Comparison of ENCODE assay signal across 17 cellular contexts in genomic region chr2:43152711-43153627, GRCh38.
DNase-seq lines count a peak whose midpoint lies in the region; ATAC-seq and TF ChIP-seq lines count a peak whose summit lies in the region.
"Had no signal": no experiment of that assay in that cellular context is flagged by ENCODE, and none has a peak within 500 bp of the region (broad histone marks: within the 10 kb centered on the region; RNA-seq: fewer than 3 reads in every experiment).

No MANE protein-coding gene starts in this region.

- TF ChIP-seq CTCF in SK-N-SH (IDR thresholded peaks at IDR 0.05) = no peak

- H3K27me3 ChIP-seq in SK-N-SH (ENCODE audit: insufficient read depth) = no peaks in the 10 kb centered on the region
- no peaks in the 10 kb centered on the region for H3K27me3 ChIP-seq in effector memory CD4-positive, alpha-beta T cell (replicated peaks; ENCODE audit: control insufficient read depth, insufficient read depth, low read length, poor library complexity, severe bottlenecking)
- H3K27me3 ChIP-seq: ovary, vagina had no signal

- no peak overlapping the region for H3K9ac ChIP-seq in SK-N-SH

- no peaks in the 10 kb centered on the region for H3K9me3 ChIP-seq in SK-N-SH
- no peaks in the 10 kb centered on the region for H3K9me3 ChIP-seq in effector memory CD4-positive, alpha-beta T cell (ENCODE audit: control insufficient read depth, low read length)
- H3K9me3 ChIP-seq: ovary, vagina had no signal

- no peaks in the 10 kb centered on the region for H4K20me1 ChIP-seq in SK-N-SH (ENCODE audit: insufficient read depth)

- POLR2A ChIA-PET in SK-N-SH (lab: Yijun Ruan, JAX) = no interaction called here

- H3K9me2 ChIP-seq in SK-N-SH = no peaks in the 10 kb centered on the region

- no peak overlapping the region for H3K4me2 ChIP-seq in SK-N-SH

- 90% methylated on average over 7 of the region's 10 CpGs for WGBS in SK-N-SH (ENCODE audit: low lambda C conversion rate)

- H3K79me2 ChIP-seq in SK-N-SH (ENCODE audit: insufficient read depth) = no peaks in the 10 kb centered on the region

- no peak overlapping the region for H3K4me3 ChIP-seq in SK-N-SH (ENCODE audit: low read depth in 2 of 2, low read length in 1 of 2)
- no peak overlapping the region for H3K4me3 ChIP-seq in skin epidermis
- no peak overlapping the region for H3K4me3 ChIP-seq in effector memory CD4-positive, alpha-beta T cell (ENCODE audit: insufficient read depth, low read depth, low read length, poor library complexity, severe bottlenecking)
- H3K4me3 ChIP-seq: ovary, vagina had no signal

- TF ChIP-seq RAD21 in SK-N-SH (IDR thresholded peaks at IDR 0.05; ENCODE audit: low read length) = no peak

- intact Hi-C loops in left colon (cut with DNase I, micrococcal nuclease) = no loop called here

- H3F3A ChIP-seq in SK-N-SH (replicated peaks; ENCODE audit: insufficient read depth) = no peaks in the 10 kb centered on the region

- DNase-seq in SK-N-SH (peak; percentile 39), SW480 (ENCODE audit: low spot score) (peak; percentile 36), left colon (peak in 1 of 2 donors; percentile 26), NCI-H2107 treated with DMSO at 0.1 percent for 48 hours (lab: John Stamatoyannopoulos, UW; ENCODE audit: unreplicated experiment) (no peak)
- DNase-seq in effector memory CD4-positive, alpha-beta T cell = no peak
- DNase-seq: ACHN; amygdala; DMS79; MV-4-11; NCI-H526 treated with DMSO at 0.1 percent for 48 hours; ovary; SHP77; stimulated activated CD8-positive, alpha-beta memory T cell treated with anti-CD3 and anti-CD28 coated beads, Interleukin-4, amount 100 ng/mL, for 48 hours had no signal

- H3K27ac ChIP-seq in SK-N-SH (ENCODE audit: low read depth in 2 of 2, low read length in 1 of 2) (no peak overlapping the region; a peak in 1 of 4 replicates), skin epidermis (peak overlapping the region in 12 of 21 experiments; percentile 2 to 62 (median 32))
- no peak overlapping the region for H3K27ac ChIP-seq in effector memory CD4-positive, alpha-beta T cell (ENCODE audit: insufficient read depth, low read length, poor library complexity, severe bottlenecking)
- H3K27ac ChIP-seq: ovary, vagina had no signal

- H2AFZ ChIP-seq in SK-N-SH (ENCODE audit: low read depth) = no peak overlapping the region

- no peaks in the 10 kb centered on the region for H3K36me3 ChIP-seq in SK-N-SH (replicated peaks in 1 of 2; ENCODE audit: control insufficient read depth in 1 of 2, insufficient read depth in 2 of 2, low read length in 1 of 2)
- H3K36me3 ChIP-seq in effector memory CD4-positive, alpha-beta T cell (ENCODE audit: control insufficient read depth, insufficient read depth, low read length) = no peaks in the 10 kb centered on the region
- H3K36me3 ChIP-seq: ovary, vagina had no signal

- ATAC-seq in SK-N-SH treated with all-trans-retinoic acid at 6 μM for 48 hours = no peak
- ATAC-seq in left colon = peak; percentile 9
- no peak for ATAC-seq in HG03469 (IDR thresholded peaks at IDR 0.05; ENCODE audit: unreplicated experiment)

- CTCF ChIA-PET in SK-N-SH (lab: Yijun Ruan, JAX) = interaction anchor here (0.7 to 1.8 kb wide), 3 partner anchors 129 to 388 kb away, joined by 3 to 5 read pairs (median 3); no protein-coding TSS in a partner anchor

- peaks cover 0 to 12% of the 10 kb centered on the region in 2 experiments; a peak in 1 of 4 replicates for H3K4me1 ChIP-seq in SK-N-SH (ENCODE audit: control insufficient read depth in 1 of 2, insufficient read depth in 2 of 2, low read depth in 1 of 2, low read length in 1 of 2)
- H3K4me1 ChIP-seq in effector memory CD4-positive, alpha-beta T cell (ENCODE audit: control insufficient read depth, insufficient read depth, low read length, poor library complexity, severe bottlenecking) = peaks cover 32% of the 10 kb centered on the region

- no peak for TF ChIP-seq EP300 in SK-N-SH (IDR thresholded peaks at IDR 0.05; ENCODE audit: borderline replicate concordance in 1 of 2, low read depth in 1 of 2, low read length in 1 of 2)

TF ChIP-seq in SK-N-SH, 30 proteins besides CTCF, POLR2A, EP300 and RAD21 (continues in another document):
- TF ChIP-seq RFX5 (IDR thresholded peaks at IDR 0.05; ENCODE audit: low read length) (no peak), GATA2 (CRISPR knock-in tag; IDR thresholded peaks at IDR 0.05) (no peak), CHD2 (IDR thresholded peaks at IDR 0.05; ENCODE audit: low read length, partially characterized antibody) (no peak), MXI1 (IDR thresholded peaks at IDR 0.05; ENCODE audit: low read depth, low read length) (no peak), RXRA (IDR thresholded peaks at IDR 0.05; ENCODE audit: borderline replicate concordance, low read depth) (no peak), FOXJ3 (CRISPR knock-in tag; IDR thresholded peaks at IDR 0.05) (no peak), EZH2phosphoT487 (IDR thresholded peaks at IDR 0.05; ENCODE audit: borderline replicate concordance, low read depth) (no peak), GABPA (IDR thresholded peaks at IDR 0.05; ENCODE audit: low read depth) (no peak), TAF1 (IDR thresholded peaks at IDR 0.05; ENCODE audit: borderline replicate concordance, low read depth, low read length) (no peak), IRF3 (IDR thresholded peaks at IDR 0.05; ENCODE audit: low read depth, low read length) (no peak)
- TF ChIP-seq, protein P1, sequence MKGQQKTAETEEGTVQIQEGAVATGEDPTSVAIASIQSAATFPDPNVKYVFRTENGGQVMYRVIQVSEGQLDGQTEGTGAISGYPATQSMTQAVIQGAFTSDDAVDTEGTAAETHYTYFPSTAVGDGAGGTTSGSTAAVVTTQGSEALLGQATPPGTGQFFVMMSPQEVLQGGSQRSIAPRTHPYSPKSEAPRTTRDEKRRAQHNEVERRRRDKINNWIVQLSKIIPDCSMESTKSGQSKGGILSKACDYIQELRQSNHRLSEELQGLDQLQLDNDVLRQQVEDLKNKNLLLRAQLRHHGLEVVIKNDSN (IDR thresholded peaks at IDR 0.05; ENCODE audit: borderline replicate concordance, low read depth) = no peak

TF ChIP-seq in SK-N-SH treated with all-trans-retinoic acid at 6 μM for 48 hours, 23 proteins besides CTCF, POLR2A, EP300 and RAD21:
- TF ChIP-seq SNAI2 (CRISPR knock-in tag; IDR thresholded peaks at IDR 0.05) = no peak
- TF ChIP-seq ZNF70 (CRISPR knock-in tag; IDR thresholded peaks at IDR 0.05) = no peak
- TF ChIP-seq POU6F1 (CRISPR knock-in tag; IDR thresholded peaks at IDR 0.05; ENCODE audit: borderline replicate concordance, low read depth) = no peak

Comparison
In these comparisons a context has a peak if more than half of its experiments do, and no peak if none do; other contexts are left out.
1. DNase-seq: peak in SK-N-SH (single experiment) and SW480 (single experiment); none in effector memory CD4-positive, alpha-beta T cell (0 of 3) and NCI-H2107 treated with DMSO at 0.1 percent for 48 hours (single experiment).
2. H3K27ac ChIP-seq: peak in skin epidermis (12 of 21); none in SK-N-SH (0 of 2) and effector memory CD4-positive, alpha-beta T cell (single experiment).